Comparison of ENCODE assay signal across 9 cellular contexts in genomic region chr19:518292-519231, GRCh38. TPM values are rescaled to one million over a fixed set of nuclear protein-coding genes. Genes with fewer than 3 reads are reported as not detected.
DNase-seq lines count a peak whose midpoint lies in the region; ATAC-seq and TF ChIP-seq lines count a peak whose summit lies in the region.
"Had no signal": no experiment of that assay in that cellular context is flagged by ENCODE, and none has a peak within 500 bp of the region (broad histone marks: within the 10 kb centered on the region; RNA-seq: fewer than 3 reads in every experiment).

No MANE protein-coding gene starts in this region.

- intact Hi-C loops in right cardiac atrium (cut with DNase I) (no loop called here), testis (cut with DNase I; ENCODE audit: low total_unique reads) (no loop called here)

- TF ChIP-seq POLR2A in testis (IDR thresholded peaks at IDR 0.05): no peak

- no peaks in the 10 kb centered on the region for H3K27me3 Mint-ChIP-seq in activated T-cell treated with anti-CD3 and anti-CD28 coated beads, Interleukin-2, amount 50 U/mL, for 24 hours

- no peaks in the 10 kb centered on the region for H3K9me3 ChIP-seq in right cardiac atrium (ENCODE audit: control insufficient read depth, low read length)
- H3K9me3 ChIP-seq in testis: no peaks in the 10 kb centered on the region

- no peak for TF ChIP-seq CTCF in testis (IDR thresholded peaks at IDR 0.05)

- peaks cover 8% of the 10 kb centered on the region for H3K36me3 Mint-ChIP-seq in activated T-cell treated with anti-CD3 and anti-CD28 coated beads, Interleukin-2, amount 50 U/mL, for 24 hours (ENCODE audit: low read depth)

- ATAC-seq in right cardiac atrium: peak; percentile 15 to 26

- H3K27me3 ChIP-seq in right cardiac atrium (ENCODE audit: control insufficient read depth, insufficient read depth): no peaks in the 10 kb centered on the region
- no peaks in the 10 kb centered on the region for H3K27me3 ChIP-seq in testis

- no peak overlapping the region for H3K27ac Mint-ChIP-seq in activated T-cell treated with anti-CD3 and anti-CD28 coated beads, Interleukin-2, amount 50 U/mL, for 24 hours

- H3K4me3 ChIP-seq in right cardiac atrium (ENCODE audit: low read length) (no peak overlapping the region), testis (no peak overlapping the region)

- no peaks in the 10 kb centered on the region for H3K36me3 ChIP-seq in testis (ENCODE audit: low read depth, missing control alignments)

- DNase-seq in HuH-7 (ENCODE audit: low spot score): peak; percentile 67
- DNase-seq in activated T-cell treated with anti-CD3 and anti-CD28 coated beads, Interleukin-2, amount 50 U/mL, for 24 hours: peak; percentile 76
- DNase-seq in right cardiac atrium: peak; percentile 17 to 65 (median 59)
- DNase-seq in stimulated activated CD4-positive, alpha-beta T cell treated with anti-CD3 and anti-CD28 coated beads, Interleukin-4, amount 100 ng/mL, for 1 hour: peak; percentile 66
- no peak for DNase-seq in EL
- no peak for DNase-seq in testis
- DNase-seq in kidney tubule cell (ENCODE audit: low spot score): no peak
- DNase-seq in AG08395 (ENCODE audit: low spot score): no peak

- no peaks in the 10 kb centered on the region for H3K4me1 ChIP-seq in right cardiac atrium (ENCODE audit: control insufficient read depth, insufficient read depth, low read length)
- no peaks in the 10 kb centered on the region for H3K4me1 ChIP-seq in testis
- H3K4me1 ChIP-seq: parathyroid adenoma had no signal

- WGBS in right cardiac atrium: 50% methylated on average over 59 of the region's 59 CpGs
- WGBS in testis, 2 donors: 42 to 76% methylated on average over 12 to 51 of the region's 59 CpGs

- H3K27ac ChIP-seq in right cardiac atrium (ENCODE audit: low read length) (no peak overlapping the region), testis (no peak overlapping the region)
- H3K27ac ChIP-seq: parathyroid adenoma had no signal

- H3K9me3 Mint-ChIP-seq in activated T-cell treated with anti-CD3 and anti-CD28 coated beads, Interleukin-2, amount 50 U/mL, for 24 hours: no peaks in the 10 kb centered on the region

- no peak overlapping the region for H3K4me3 Mint-ChIP-seq in activated T-cell treated with anti-CD3 and anti-CD28 coated beads, Interleukin-2, amount 50 U/mL, for 24 hours

- peaks cover 6% of the 10 kb centered on the region for H3K4me1 Mint-ChIP-seq in activated T-cell treated with anti-CD3 and anti-CD28 coated beads, Interleukin-2, amount 50 U/mL, for 24 hours (ENCODE audit: low read depth)

RNA-seq across cellular contexts. Expression of gene TPGS1, which starts 11.3 kb away (rescaled TPM):
- 10 to 100 TPM; 10.9 to 15.6 (median 14.7) TPM for total RNA-seq in right cardiac atrium
- polyA plus RNA-seq in right cardiac atrium: 21.3 TPM
- 100 to 1,000 TPM in 1 of 2 donors, 10 to 100 TPM in 1; 98.5 to 104 TPM for total RNA-seq in testis
- 5.4 TPM for polyA plus RNA-seq in testis (ENCODE audit: insufficient read depth, low read depth, low replicate concordance)

RNA-seq across cellular contexts. Expression of gene CDC34, which starts 13.0 kb away (rescaled TPM):
- total RNA-seq in right cardiac atrium (10 to 100 TPM; 66.8 to 78.4 (median 74.3) TPM), testis (100 to 1,000 TPM; 205 to 249 TPM)
- polyA plus RNA-seq in right cardiac atrium (95.8 TPM), testis (ENCODE audit: insufficient read depth, low read depth, low replicate concordance) (149 TPM)

RNA-seq across cellular contexts. Expression of gene MADCAM1, which starts 22.3 kb away (rescaled TPM):
- under 1 TPM; 0.28 to 0.59 (median 0.36) TPM for total RNA-seq in right cardiac atrium
- 0.27 TPM for polyA plus RNA-seq in right cardiac atrium
- total RNA-seq in testis: 1 to 10 TPM; 2.2 to 2.3 TPM
- 1.6 TPM for polyA plus RNA-seq in testis (ENCODE audit: insufficient read depth, low read depth, low replicate concordance)

RNA-seq across cellular contexts. Expression of gene GZMM, which starts 25.3 kb away (rescaled TPM):
- under 1 TPM in 2 of 4 donors, not detected in 2; 0.26 to 0.32 TPM for total RNA-seq in right cardiac atrium
- 0.43 TPM for polyA plus RNA-seq in right cardiac atrium
- 1 to 10 TPM in 1 of 2 donors, under 1 TPM in 1; 0.31 to 1.4 TPM for total RNA-seq in testis
- 2.2 TPM for polyA plus RNA-seq in testis (ENCODE audit: insufficient read depth, low read depth, low replicate concordance)

RNA-seq across cellular contexts. Expression of gene BSG, which starts 53.8 kb away (rescaled TPM):
- total RNA-seq in right cardiac atrium (1,000 to 10,000 TPM; 1,142 to 1,510 (median 1,274) TPM), testis (1,000 to 10,000 TPM; 1,391 to 1,458 TPM)
- polyA plus RNA-seq in right cardiac atrium (1,705 TPM), testis (ENCODE audit: insufficient read depth, low read depth, low replicate concordance) (870 TPM)

Comparison
In these comparisons a context has a peak if more than half of its experiments do, and no peak if none do; other contexts are left out.
1. DNase-seq: peak in HuH-7 (single experiment), activated T-cell treated with anti-CD3 and anti-CD28 coated beads, Interleukin-2, amount 50 U/mL, for 24 hours (single experiment), right cardiac atrium (3 of 3) and stimulated activated CD4-positive, alpha-beta T cell treated with anti-CD3 and anti-CD28 coated beads, Interleukin-4, amount 100 ng/mL, for 1 hour (single experiment); none in EL (single experiment), testis (single experiment), kidney tubule cell (single experiment) and AG08395 (single experiment).
2. RNA of gene TPGS1, which starts 11.3 kb away (total RNA-seq): 98.5 to 104 TPM in testis; 10.9 to 15.6 TPM in right cardiac atrium; every median in the first group is over 4 times any median in the second.